Comparison of ENCODE assay signal across 8 cellular contexts in the genomic region with DNA sequence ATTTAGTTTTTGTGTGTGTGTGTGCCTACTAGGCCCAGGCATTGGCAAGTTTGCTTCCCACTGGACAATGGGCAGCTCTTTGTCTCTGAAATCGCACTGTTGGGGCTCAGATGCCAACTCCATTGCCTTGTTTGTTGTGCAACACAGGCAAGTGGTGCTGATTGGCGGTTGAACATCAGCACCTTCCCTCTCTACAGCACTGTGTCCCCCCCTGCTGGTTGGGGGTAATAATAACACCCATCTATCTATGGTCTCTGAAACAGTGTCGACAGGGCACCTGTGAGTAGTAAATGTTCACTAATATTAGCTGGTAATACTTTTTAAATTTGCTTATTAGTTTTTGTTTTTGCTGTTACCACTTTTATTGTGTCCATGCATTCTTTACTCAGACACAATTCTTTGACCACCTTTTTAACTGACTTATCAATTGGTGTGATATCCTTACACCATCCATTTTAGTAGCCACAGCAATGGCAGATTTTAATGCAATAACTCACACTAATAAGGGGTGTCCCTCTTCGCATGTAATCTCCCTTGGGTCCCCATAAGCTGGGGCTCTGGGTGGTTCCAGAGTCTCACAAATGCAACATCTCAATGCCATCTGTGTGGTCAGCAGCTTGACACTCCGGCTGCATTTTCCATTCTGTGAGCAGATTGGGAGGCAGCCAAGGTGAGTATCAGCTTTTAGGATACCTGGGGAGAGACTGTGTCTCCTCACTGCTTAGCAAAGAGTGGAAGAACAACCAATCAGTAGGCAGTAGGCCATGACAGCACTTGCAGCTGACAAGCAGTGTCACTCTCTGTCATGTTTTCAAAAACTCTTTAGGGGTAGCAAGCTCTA.
A peak's percentile ranks its signal among the peaks of the same experiment; 100 is the strongest.
DNase-seq lines count a peak whose midpoint lies in the region; ATAC-seq and TF ChIP-seq lines count a peak whose summit lies in the region.

No MANE protein-coding gene starts in this region.

- no peak overlapping the region for H3K27ac Mint-ChIP-seq in nephron

- DNase-seq in AG08396 (ENCODE audit: low spot score), result peak; percentile 40
- DNase-seq in GM12865 (ENCODE audit: low read depth), result peak; percentile 71
- DNase-seq in NCI-H446 treated with DMSO at 0.1 percent for 48 hours (lab: John Stamatoyannopoulos, UW), result peak; percentile 14
- DNase-seq in astrocyte of the hippocampus (ENCODE audit: low read depth, low spot score), result peak; percentile 6
- DNase-seq in T1000 (lab: John Stamatoyannopoulos, UW), result no peak

- H3K36me3 Mint-ChIP-seq in nephron (ENCODE audit: low read depth), result no peaks in the 10 kb centered on the region

- peaks cover 11% of the 10 kb centered on the region for H3K4me1 Mint-ChIP-seq in nephron

- H3K4me3 ChIP-seq in GM12865 (ENCODE audit: low read depth, low read length), result no peak overlapping the region

- no peak overlapping the region for H3K4me3 Mint-ChIP-seq in nephron

- TF ChIP-seq CTCF in GM12865 (IDR thresholded peaks at IDR 0.05; ENCODE audit: insufficient read depth, low read depth, low read length, missing control alignments), result peak; percentile 60
- TF ChIP-seq CTCF in nephron (IDR thresholded peaks at IDR 0.05; ENCODE audit: unreplicated experiment in 3 of 3), result peak; percentile 37 to 56 (median 48)

- ATAC-seq in GM18517 (IDR thresholded peaks at IDR 0.05; ENCODE audit: unreplicated experiment) (no peak), HG03342 (IDR thresholded peaks at IDR 0.05; ENCODE audit: unreplicated experiment) (no peak)

- no peaks in the 10 kb centered on the region for H3K9me3 Mint-ChIP-seq in nephron

- H3K27me3 Mint-ChIP-seq in nephron (ENCODE audit: low read depth), result peaks cover 30% of the 10 kb centered on the region
